In genomic region chr13:91596832-91597231, GRCh38 we compare ENCODE assay signal across 25 cellular contexts.
"Had no signal": no experiment of that assay in that cellular context is flagged by ENCODE, and none has a peak within 500 bp of the region (broad histone marks: within the 10 kb centered on the region; RNA-seq: fewer than 3 reads in every experiment).

No MANE protein-coding gene starts in this region.

- H3K27me3 ChIP-seq: dorsolateral prefrontal cortex, esophagus muscularis mucosa, foreskin keratinocyte, gastroesophageal sphincter, heart left ventricle, hepatocyte, left lung had no signal

- H3K36me3 ChIP-seq: esophagus muscularis mucosa, gastroesophageal sphincter, heart left ventricle, left lung, lower lobe of right lung had no signal

- H3K79me2 ChIP-seq: hepatocyte had no signal

- H3K4me3 Mint-ChIP-seq: immature natural killer cell, mesothelial cell of epicardium had no signal

- H3K4me2 ChIP-seq: hepatocyte had no signal

- DNase-seq: dermis blood vessel endothelial cell; dorsolateral prefrontal cortex; effector CD4-positive, alpha-beta T cell; effector memory CD4-positive, alpha-beta T cell; foreskin keratinocyte; heart left ventricle; hypothalamus; immature natural killer cell; islet precursor cell; kidney; kidney glomerular epithelial cell; left colon; left lung; left ventricle myocardium superior; lower lobe of right lung; mesenchymal stem cell; mucosa of descending colon had no signal

- ATAC-seq: foreskin keratinocyte, gastroesophageal sphincter, heart left ventricle, left colon, left lung, left ventricle myocardium superior, lower lobe of right lung, mucosa of descending colon had no signal

- H2AFZ ChIP-seq: hepatocyte had no signal

- H3K9me3 ChIP-seq: esophagus muscularis mucosa, lower lobe of right lung, mucosa of descending colon had no signal

- FAIRE-seq: colon, endothelial cell of umbilical vein, frontal cortex, kidney had no signal

- H3K36me3 Mint-ChIP-seq: immature natural killer cell, mesothelial cell of epicardium had no signal

- H3K27ac Mint-ChIP-seq: immature natural killer cell, mesothelial cell of epicardium had no signal

- H3K4me3 ChIP-seq: coronary artery, dorsolateral prefrontal cortex, esophagus muscularis mucosa, gastroesophageal sphincter, heart left ventricle, hepatocyte, left lung, lower lobe of right lung, mucosa of descending colon had no signal

- H3K27ac ChIP-seq: coronary artery, dorsolateral prefrontal cortex, esophagus muscularis mucosa, foreskin keratinocyte, gastroesophageal sphincter, heart left ventricle, hepatocyte, left lung, lower lobe of right lung had no signal

- H3K4me1 Mint-ChIP-seq: immature natural killer cell had no signal

- H3K4me1 ChIP-seq: esophagus muscularis mucosa, foreskin keratinocyte, gastroesophageal sphincter, heart left ventricle, left lung, lower lobe of right lung had no signal
